14 cellular contexts compared by ENCODE assay signal in the genomic region with DNA sequence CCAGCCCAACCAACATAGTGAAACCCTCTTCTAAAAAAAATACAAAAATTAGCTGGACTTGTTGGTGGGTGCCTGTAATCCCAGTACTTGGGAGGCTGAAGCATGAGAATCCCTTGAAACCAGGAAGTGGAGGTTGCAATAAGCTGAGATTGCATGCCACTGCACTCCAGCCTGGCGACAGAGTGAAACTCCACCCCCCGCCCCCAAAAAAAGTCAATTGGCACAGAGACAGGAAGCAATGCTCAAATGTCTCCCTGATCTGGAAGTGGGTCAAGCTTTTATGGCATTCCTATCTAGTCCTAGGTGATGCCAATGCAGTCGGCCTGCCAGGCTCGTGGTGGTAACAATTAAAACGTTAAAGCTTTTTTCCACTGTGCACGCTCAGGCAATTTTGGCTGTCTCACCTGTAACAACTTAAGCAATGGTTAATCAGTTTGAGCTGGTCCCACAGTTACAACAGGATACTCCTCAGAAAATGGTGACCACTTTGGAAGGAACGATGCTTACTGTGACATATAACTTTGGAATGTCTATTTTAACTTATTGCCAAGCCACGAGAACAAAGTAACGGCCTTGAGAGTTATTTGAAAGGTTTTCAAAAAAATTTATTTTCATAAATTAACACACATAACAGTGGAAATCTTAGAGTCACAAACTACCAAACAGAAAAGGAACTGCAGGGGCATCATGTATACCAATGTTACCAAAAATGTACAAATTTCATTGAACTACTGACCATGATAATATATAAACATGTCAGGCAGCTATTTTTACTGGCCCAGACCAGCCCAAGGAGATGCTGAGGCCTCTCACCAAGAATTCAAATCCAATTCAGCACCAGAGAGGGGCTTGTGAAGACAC. TPM values are rescaled to one million over a fixed set of nuclear protein-coding genes. Genes with fewer than 3 reads are reported as not detected.
A peak's percentile ranks its signal among the peaks of the same experiment; 100 is the strongest.
DNase-seq lines count a peak whose midpoint lies in the region; ATAC-seq, FAIRE-seq and TF ChIP-seq lines count a peak whose summit lies in the region.
"Had no signal": no experiment of that assay in that cellular context is flagged by ENCODE, and none has a peak within 500 bp of the region (broad histone marks: within the 10 kb centered on the region; RNA-seq: fewer than 3 reads in every experiment).

No MANE protein-coding gene starts in this region.

- H3K9ac ChIP-seq in keratinocyte (ENCODE audit: control insufficient read depth, extremely low read depth, insufficient read depth, low read length): no peak overlapping the region

- H3K27me3 ChIP-seq in keratinocyte (ENCODE audit: control insufficient read depth, extremely low read depth, insufficient read depth, low read length) (no peaks in the 10 kb centered on the region), vagina (no peaks in the 10 kb centered on the region)
- no peaks in the 10 kb centered on the region for H3K27me3 ChIP-seq in naive thymus-derived CD4-positive, alpha-beta T cell (ENCODE audit: control insufficient read depth in 2 of 2, insufficient read depth in 2 of 2, low read length in 2 of 2)
- H3K27me3 ChIP-seq: testis had no signal

- H4K20me1 ChIP-seq in keratinocyte (ENCODE audit: control insufficient read depth, extremely low read depth, insufficient read depth, low read length): peaks cover 4% of the 10 kb centered on the region

- H3K9me1 ChIP-seq in keratinocyte (ENCODE audit: control insufficient read depth, extremely low read depth, insufficient read depth, low read length): no peaks in the 10 kb centered on the region

- peak overlapping the region; percentile 17 for H3K27ac Mint-ChIP-seq in activated CD4-positive, alpha-beta T cell treated with anti-CD3 and anti-CD28 coated beads for 36 hours
- no peak overlapping the region for H3K27ac Mint-ChIP-seq in activated CD4-positive, alpha-beta T cell treated with anti-CD3 and anti-CD28 coated beads, Interleukin-2, amount 10 ng/mL, durations not matched to agents 24 days and 14 days
- H3K27ac Mint-ChIP-seq in naive thymus-derived CD4-positive, alpha-beta T cell: peak overlapping the region in 2 of 9 donors; percentile 25 to 34

- no peak overlapping the region for H3K4me3 Mint-ChIP-seq in activated CD4-positive, alpha-beta T cell treated with anti-CD3 and anti-CD28 coated beads for 36 hours
- no peak overlapping the region for H3K4me3 Mint-ChIP-seq in activated CD4-positive, alpha-beta T cell treated with anti-CD3 and anti-CD28 coated beads, Interleukin-2, amount 10 ng/mL, durations not matched to agents 24 days and 14 days
- H3K4me3 Mint-ChIP-seq in naive thymus-derived CD4-positive, alpha-beta T cell: no peak overlapping the region

- H3K79me2 ChIP-seq in keratinocyte (ENCODE audit: control insufficient read depth, insufficient read depth, low read length): no peaks in the 10 kb centered on the region

- no peak overlapping the region for H3K4me3 ChIP-seq in astrocyte of the spinal cord (ENCODE audit: low read depth, low read length)
- H3K4me3 ChIP-seq in keratinocyte (ENCODE audit: control insufficient read depth in 2 of 3, extremely low read depth in 1 of 3, insufficient read depth in 2 of 3, low read depth in 1 of 3, low read length in 3 of 3): no peak overlapping the region
- no peak overlapping the region for H3K4me3 ChIP-seq in vagina
- H3K4me3 ChIP-seq in naive thymus-derived CD4-positive, alpha-beta T cell (ENCODE audit: low read length): no peak overlapping the region
- H3K4me3 ChIP-seq: PC-9, testis had no signal

- no peak overlapping the region for H2AFZ ChIP-seq in keratinocyte (ENCODE audit: control insufficient read depth, low read length)
- H2AFZ ChIP-seq: PC-9 had no signal

- peak overlapping the region; percentile 17 for H3K4me2 ChIP-seq in keratinocyte (ENCODE audit: control insufficient read depth, extremely low read depth, insufficient read depth, low read depth, low read length)
- H3K4me2 ChIP-seq: PC-9 had no signal

- H3K4me1 Mint-ChIP-seq in activated CD4-positive, alpha-beta T cell treated with anti-CD3 and anti-CD28 coated beads for 36 hours: peaks cover 12% of the 10 kb centered on the region
- peaks cover 14% of the 10 kb centered on the region for H3K4me1 Mint-ChIP-seq in activated CD4-positive, alpha-beta T cell treated with anti-CD3 and anti-CD28 coated beads, Interleukin-2, amount 10 ng/mL, durations not matched to agents 24 days and 14 days
- H3K4me1 Mint-ChIP-seq in naive thymus-derived CD4-positive, alpha-beta T cell: peaks cover 7 to 16% (median 10%) of the 10 kb centered on the region in 7 donors

- CTCF ChIA-PET in activated CD4-positive, alpha-beta T cell treated with anti-CD3 and anti-CD28 coated beads for 36 hours (lab: Charles Lee): interaction anchor here (0.9 to 1.1 kb wide), 3 partner anchors 19 to 1634 kb away, joined by 3 to 7 read pairs (median 4); partner anchors contain the start of gene PISD
- CTCF ChIA-PET in naive thymus-derived CD4-positive, alpha-beta T cell (lab: Charles Lee): no interaction called here

- H3K4me1 ChIP-seq in keratinocyte (ENCODE audit: control insufficient read depth, extremely low read depth, insufficient read depth, low read length) (peaks cover 43% of the 10 kb centered on the region), vagina (peaks cover 33% of the 10 kb centered on the region)
- H3K4me1 ChIP-seq in naive thymus-derived CD4-positive, alpha-beta T cell (ENCODE audit: control insufficient read depth in 2 of 2, insufficient read depth in 2 of 2, low read length in 2 of 2): no peaks in the 10 kb centered on the region

- H3K9me3 Mint-ChIP-seq in activated CD4-positive, alpha-beta T cell treated with anti-CD3 and anti-CD28 coated beads for 36 hours (ENCODE audit: low read depth): no peaks in the 10 kb centered on the region
- no peaks in the 10 kb centered on the region for H3K9me3 Mint-ChIP-seq in activated CD4-positive, alpha-beta T cell treated with anti-CD3 and anti-CD28 coated beads, Interleukin-2, amount 10 ng/mL, durations not matched to agents 24 days and 14 days
- H3K9me3 Mint-ChIP-seq in naive thymus-derived CD4-positive, alpha-beta T cell: peaks cover 0 to 2% (median 0%) of the 10 kb centered on the region in 11 donors

- H3K27me3 Mint-ChIP-seq in activated CD4-positive, alpha-beta T cell treated with anti-CD3 and anti-CD28 coated beads for 36 hours: no peaks in the 10 kb centered on the region
- H3K27me3 Mint-ChIP-seq in activated CD4-positive, alpha-beta T cell treated with anti-CD3 and anti-CD28 coated beads, Interleukin-2, amount 10 ng/mL, durations not matched to agents 24 days and 14 days: no peaks in the 10 kb centered on the region
- H3K27me3 Mint-ChIP-seq in naive thymus-derived CD4-positive, alpha-beta T cell: no peaks in the 10 kb centered on the region

- H3K27ac ChIP-seq in keratinocyte (ENCODE audit: control insufficient read depth, insufficient read depth, low read length): peak overlapping the region; percentile 47
- peak overlapping the region; percentile 43 for H3K27ac ChIP-seq in vagina
- H3K27ac ChIP-seq in naive thymus-derived CD4-positive, alpha-beta T cell (ENCODE audit: low read depth, low read length): no peak overlapping the region
- H3K27ac ChIP-seq: PC-9 had no signal

- TF ChIP-seq CTCF in astrocyte of the spinal cord (IDR thresholded peaks at IDR 0.05; ENCODE audit: low read depth, low read length): no peak
- TF ChIP-seq CTCF in keratinocyte (optimal IDR thresholded peaks at IDR 0.05 in 1 of 3, IDR thresholded peaks at IDR 0.05 in 1 of 3, conservative IDR thresholded peaks at IDR 0.05 in 1 of 3; ENCODE audit: extremely low read depth in 1 of 3, insufficient read depth in 2 of 3, low read length in 3 of 3): no peak
- no peak for TF ChIP-seq CTCF in vagina (IDR thresholded peaks at IDR 0.05)

- H3K9me3 ChIP-seq in keratinocyte (ENCODE audit: control insufficient read depth, low read depth, low read length) (no peaks in the 10 kb centered on the region), vagina (no peaks in the 10 kb centered on the region)
- H3K9me3 ChIP-seq in naive thymus-derived CD4-positive, alpha-beta T cell (ENCODE audit: control insufficient read depth in 2 of 3, low read length in 3 of 3): no peaks in the 10 kb centered on the region
- H3K9me3 ChIP-seq: testis had no signal

- TF ChIP-seq POLR2A in vagina (IDR thresholded peaks at IDR 0.05): no peak

- no peak for ATAC-seq in activated CD4-positive, alpha-beta T cell treated with anti-CD3 and anti-CD28 coated beads for 36 hours
- no peak for ATAC-seq in naive thymus-derived CD4-positive, alpha-beta T cell

- DNase-seq in activated CD4-positive, alpha-beta T cell treated with anti-CD3 and anti-CD28 coated beads for 36 hours: no peak
- no peak for DNase-seq in activated CD4-positive, alpha-beta T cell treated with anti-CD3 and anti-CD28 coated beads, Interleukin-2, amount 10 ng/mL, durations not matched to agents 24 days and 14 days
- DNase-seq in astrocyte of the spinal cord (ENCODE audit: low read depth, low spot score) (peak; percentile 72), keratinocyte (ENCODE audit: low read depth, low spot score) (no peak), vagina (ENCODE audit: extremely low spot score in 2 of 2) (no peak), NCI-H128 (lab: John Stamatoyannopoulos, UW; ENCODE audit: unreplicated experiment) (no peak)
- no peak for DNase-seq in stimulated activated CD4-positive, alpha-beta T cell treated with anti-CD3 and anti-CD28 coated beads, Interleukin-1b, Interleukin-23, amount 100 ng/mL, for 48 hours
- DNase-seq in naive thymus-derived CD4-positive, alpha-beta T cell: no peak
- DNase-seq: activated naive CD4-positive, alpha-beta T cell treated with anti-CD3 and anti-CD28 coated beads, Interleukin-2, amount 50 U/mL, for 16 hours; erythroblast; NCI-H1048; PC-9 had no signal

- dilution Hi-C loops in keratinocyte (cut with MboI; ENCODE audit: extremely low pct_ligation_motif_present, low sequenced_read_pairs): no loop called here

- intact Hi-C loops in activated CD4-positive, alpha-beta T cell treated with anti-CD3 and anti-CD28 coated beads for 36 hours (cut with DNase I, micrococcal nuclease): no loop called here
- intact Hi-C loops in activated CD4-positive, alpha-beta T cell treated with anti-CD3 and anti-CD28 coated beads, Interleukin-2, amount 10 ng/mL, durations not matched to agents 24 days and 14 days (cut with micrococcal nuclease): no loop called here
- intact Hi-C loops in vagina (cut with DNase I): no loop called here
- intact Hi-C loops in naive thymus-derived CD4-positive, alpha-beta T cell (cut with micrococcal nuclease): no loop called here

- peak; percentile 75 for FAIRE-seq in keratinocyte (lab: Jason Lieb, UNC)
- FAIRE-seq: A204.1 had no signal

- in situ Hi-C loops in astrocyte of the spinal cord (cut with HindIII; ENCODE audit: low sequenced_read_pairs): no loop called here

- peaks cover 8 to 20% of the 10 kb centered on the region in 2 experiments for H3K36me3 ChIP-seq in keratinocyte (ENCODE audit: control insufficient read depth in 2 of 2, extremely low read depth in 1 of 2, insufficient read depth in 2 of 2, low read length in 2 of 2)
- peaks cover 0 to 18% of the 10 kb centered on the region in 2 donors for H3K36me3 ChIP-seq in vagina
- peaks cover 0 to 29% (median 0%) of the 10 kb centered on the region in 3 experiments for H3K36me3 ChIP-seq in naive thymus-derived CD4-positive, alpha-beta T cell (ENCODE audit: control insufficient read depth in 2 of 3, insufficient read depth in 3 of 3, low read length in 3 of 3)

- POLR2A ChIA-PET in activated CD4-positive, alpha-beta T cell treated with anti-CD3 and anti-CD28 coated beads for 36 hours (lab: Charles Lee): no interaction called here
- POLR2A ChIA-PET in naive thymus-derived CD4-positive, alpha-beta T cell (lab: Charles Lee): interaction anchor here (0.5 to 1.6 kb wide), 2 partner anchors 13 to 18 kb away, joined by 3 to 4 read pairs; no protein-coding TSS in a partner anchor

- peaks cover 9% of the 10 kb centered on the region for H3K36me3 Mint-ChIP-seq in activated CD4-positive, alpha-beta T cell treated with anti-CD3 and anti-CD28 coated beads for 36 hours (ENCODE audit: low read depth)
- peaks cover 33% of the 10 kb centered on the region for H3K36me3 Mint-ChIP-seq in activated CD4-positive, alpha-beta T cell treated with anti-CD3 and anti-CD28 coated beads, Interleukin-2, amount 10 ng/mL, durations not matched to agents 24 days and 14 days (ENCODE audit: low read depth)
- H3K36me3 Mint-ChIP-seq in naive thymus-derived CD4-positive, alpha-beta T cell: peaks cover 12 to 29% (median 12%) of the 10 kb centered on the region in 5 donors

RNA-seq across cellular contexts. Expression of gene PISD, which starts 19.0 kb away (rescaled TPM):
- 10 to 100 TPM; 30.3 to 37.9 TPM for total RNA-seq in activated CD4-positive, alpha-beta T cell treated with anti-CD3 and anti-CD28 coated beads for 36 hours
- 44.9 and 52.1 TPM in 2 replicates for total RNA-seq in activated CD4-positive, alpha-beta T cell treated with anti-CD3 and anti-CD28 coated beads, Interleukin-2, amount 10 ng/mL, durations not matched to agents 24 days and 14 days
- polyA plus RNA-seq in keratinocyte: 25.5 to 36.6 TPM (median 26.4 TPM) in 3 replicates
- polyA plus RNA-seq in keratinocyte (2011; ENCODE audit: low read depth): 13.3 TPM
- polyA plus RNA-seq in keratinocyte (2011; cell fraction: cytosol; rRNA removed): 18.1 and 21.8 TPM in 2 replicates
- 75.7 and 82.6 TPM in 2 replicates for polyA plus RNA-seq in keratinocyte (2011; cell fraction: nucleus; rRNA removed)
- 29.1 and 32.1 TPM in 2 replicates for polyA plus RNA-seq in keratinocyte (2012; ENCODE audit: low replicate concordance)
- 23.8 to 42.9 TPM (median 34.6 TPM) in 3 replicates for polyA minus RNA-seq in keratinocyte
- polyA minus RNA-seq in keratinocyte (2011; cell fraction: cytosol; rRNA and poly(A)+ RNA removed): 36.1 TPM
- polyA minus RNA-seq in keratinocyte (2011; cell fraction: nucleus; rRNA and poly(A)+ RNA removed): 36.1 and 36.8 TPM in 2 replicates
- 50.3 TPM for total RNA-seq in vagina
- total RNA-seq in naive thymus-derived CD4-positive, alpha-beta T cell: 10 to 100 TPM; 29.7 to 47.8 (median 35.5) TPM
- polyA plus RNA-seq in naive thymus-derived CD4-positive, alpha-beta T cell: 10 to 100 TPM; 15.3 to 18.8 TPM
